15 cellular contexts compared by ENCODE assay signal in genomic region chr1:90074137-90074536, GRCh38.
DNase-seq lines count a peak whose midpoint lies in the region; ATAC-seq and TF ChIP-seq lines count a peak whose summit lies in the region.
"Had no signal": no experiment of that assay in that cellular context is flagged by ENCODE, and none has a peak within 500 bp of the region (broad histone marks: within the 10 kb centered on the region; RNA-seq: fewer than 3 reads in every experiment).

No MANE protein-coding gene starts in this region.

- no peak for TF ChIP-seq CTCF in GM12865 (IDR thresholded peaks at IDR 0.05; ENCODE audit: insufficient read depth, low read depth, low read length, missing control alignments)

- ATAC-seq in GM21515 (IDR thresholded peaks at IDR 0.05; ENCODE audit: unreplicated experiment) (peak; percentile 83), HG03039 (IDR thresholded peaks at IDR 0.05; ENCODE audit: unreplicated experiment) (peak; percentile 54), GM18861 (IDR thresholded peaks at IDR 0.05; ENCODE audit: unreplicated experiment) (no peak)

- peak; percentile 4 for DNase-seq in GM12865 (ENCODE audit: low read depth)
- DNase-seq in OCI-M1 (lab: John Stamatoyannopoulos, UW): peak; percentile 26
- no peak for DNase-seq in DMS153 treated with DMSO at 0.1 percent for 48 hours (lab: John Stamatoyannopoulos, UW; ENCODE audit: unreplicated experiment)
- DNase-seq in NCI-H2227 (lab: John Stamatoyannopoulos, UW; ENCODE audit: unreplicated experiment): no peak
- DNase-seq in NCI-H2081 (lab: John Stamatoyannopoulos, UW): no peak
- DNase-seq: ACHN; CD8-positive, alpha-beta memory T cell; glutamatergic neuron; NCI-H2081 treated with DMSO at 0.1 percent for 48 hours; NCI-H774; stimulated activated naive CD4-positive, alpha-beta T cell treated with Interleukin-2 at 50 U/mL for 16 hours; T-helper 9 cell had no signal

- H3K4me3 ChIP-seq in GM12865 (ENCODE audit: low read depth, low read length): no peak overlapping the region

Comparison
In these comparisons a context has a peak if more than half of its experiments do, and no peak if none do; other contexts are left out.
1. DNase-seq: peak in GM12865 (single experiment) and OCI-M1 (single experiment); none in DMS153 treated with DMSO at 0.1 percent for 48 hours (single experiment), NCI-H2227 (single experiment) and NCI-H2081 (0 of 2).